18 cellular contexts compared by ENCODE assay signal in genomic region chr14:92401561-92401960, GRCh38.
DNase-seq lines count a peak whose midpoint lies in the region; ATAC-seq, FAIRE-seq and TF ChIP-seq lines count a peak whose summit lies in the region.
"Had no signal": no experiment of that assay in that cellular context is flagged by ENCODE, and none has a peak within 500 bp of the region (broad histone marks: within the 10 kb centered on the region; RNA-seq: fewer than 3 reads in every experiment).

No MANE protein-coding gene starts in this region.

- no peak for TF ChIP-seq EP300 in H1 (IDR thresholded peaks at IDR 0.05; ENCODE audit: borderline replicate concordance in 1 of 2, low read depth in 2 of 2, low read length in 2 of 2)

- H4K5ac ChIP-seq in H1 (ENCODE audit: insufficient read length, low read depth, low read length), result no peak overlapping the region

- H3K27ac Mint-ChIP-seq in stimulated activated memory B cell treated with anti-CD40 and anti-IgM and Interleukin-4, amounts not matched to agents 10 μg/mL and 1 μg/mL and 100 μg/mL, for 72 hours, result peak overlapping the region; percentile 75
- H3K27ac Mint-ChIP-seq: CD8-positive, alpha-beta T cell had no signal

- no peak overlapping the region for H3K4me2 ChIP-seq in H1 (ENCODE audit: insufficient read depth in 1 of 2, low read depth in 2 of 2, low read length in 2 of 2)
- H3K4me2 ChIP-seq: PC-9 had no signal

- no peaks in the 10 kb centered on the region; the same call in 1 of the 2 replicates for H3K23me2 ChIP-seq in H1 (ENCODE audit: low read depth, low read length)

- DNase-seq in GM12891 (ENCODE audit: insufficient read length, low spot score), result no peak
- no peak for DNase-seq in HL-60 (ENCODE audit: low read depth in 1 of 2, low spot score in 1 of 2)
- DNase-seq in H1 (ENCODE audit: low read depth in 1 of 2, low spot score in 2 of 2), result no peak
- DNase-seq in hypothalamus (lab: John Stamatoyannopoulos, UW), result no peak
- no peak for DNase-seq in NCI-H1417 treated with DMSO at 0.1 percent for 48 hours (lab: John Stamatoyannopoulos, UW)
- DNase-seq in NCI-H1092 (lab: John Stamatoyannopoulos, UW), result no peak
- DNase-seq: ACHN; CD8-positive, alpha-beta T cell; GM23248; Kasumi-1; MM.1S; NCI-H1105 treated with DMSO at 0.1 percent for 48 hours; NCI-H187 treated with DMSO at 0.1 percent for 48 hours; NCI-H69; PC-9; SW 1271 had no signal

- no peak overlapping the region; the same call in 1 of the 2 replicates for H3K18ac ChIP-seq in H1 (ENCODE audit: extremely low read depth, low read length)

- FAIRE-seq in GM12891 (lab: Jason Lieb, UNC), result peak; percentile 41
- no peak for FAIRE-seq in H1 (lab: Jason Lieb, UNC)

- H3K14ac ChIP-seq in H1 (ENCODE audit: insufficient read length), result no peak overlapping the region

- WGBS in H1 (ENCODE audit: extremely low coverage in 1 of 2, insufficient coverage in 1 of 2, insufficient read length in 1 of 2, insufficient replicate concordance in 2 of 2, low coverage in 1 of 2, low lambda C conversion rate in 2 of 2, missing lambda C conversion rate in 1 of 2), 2 experiments, result 83% methylated on average over 3 of the region's 3 CpGs; no CpG with 5 or more reads in 1 of the 2 experiments

- no peak overlapping the region for H2BK5ac ChIP-seq in H1 (ENCODE audit: low read depth, low read length)

- H3K9ac ChIP-seq in H1 (replicated peaks in 1 of 4; ENCODE audit: extremely low read depth in 1 of 4, low read depth in 3 of 4, low read length in 3 of 4), result no peak overlapping the region
- H3K9ac ChIP-seq: GM23248 had no signal

- H3K9me3 ChIP-seq in H1 (ENCODE audit: insufficient read depth in 2 of 2, low read depth in 1 of 2, low read length in 1 of 2), result peaks cover 5 to 16% of the 10 kb centered on the region in 2 experiments; a peak in 2 of 4 replicates

- no peak overlapping the region for H2BK15ac ChIP-seq in H1 (ENCODE audit: low read length)

- no peak overlapping the region for H3K56ac ChIP-seq in H1 (replicated peaks; ENCODE audit: insufficient read length, low read depth, low read length)

- H3K4ac ChIP-seq in H1 (replicated peaks; ENCODE audit: insufficient read length, low read depth, low read length), result no peak overlapping the region

- no peak overlapping the region for H2BK120ac ChIP-seq in H1 (replicated peaks; ENCODE audit: low read depth, low read length)

- H3K4me3 ChIP-seq in HL-60 (replicated peaks; ENCODE audit: insufficient read depth, low read length), result no peak overlapping the region
- no peak overlapping the region for H3K4me3 ChIP-seq in H1 (ENCODE audit: extremely low read depth in 1 of 4, insufficient read depth in 2 of 4, low read depth in 3 of 4, low read length in 4 of 4)
- H3K4me3 ChIP-seq: GM23248, PC-9 had no signal

- no peak for TF ChIP-seq POLR2A in GM12891 (IDR thresholded peaks at IDR 0.05; ENCODE audit: low read depth, low read length)
- TF ChIP-seq POLR2A in H1 (IDR thresholded peaks at IDR 0.05; ENCODE audit: control extremely low read depth in 1 of 2, low read depth in 2 of 2, low read length in 2 of 2), result no peak

- H3K23ac ChIP-seq in H1 (ENCODE audit: insufficient read length), result no peak overlapping the region

- H3K27ac ChIP-seq in HL-60 (replicated peaks) (peak overlapping the region; percentile 71), H1 (ENCODE audit: low read depth, low read length) (no peak overlapping the region)
- H3K27ac ChIP-seq: GM23248, PC-9 had no signal

- no peak overlapping the region for H2BK20ac ChIP-seq in H1 (ENCODE audit: low read length)

- TF ChIP-seq RAD21 in H1 (IDR thresholded peaks at IDR 0.05 in 1 of 2, conservative IDR thresholded peaks at IDR 0.05 in 1 of 2; ENCODE audit: low read depth in 2 of 2, low read length in 2 of 2), result no peak

- peak overlapping the region; percentile 60; the same call in 1 of the 2 replicates for H2BK12ac ChIP-seq in H1 (ENCODE audit: low read depth, low read length)

- H3K4me3 Mint-ChIP-seq in stimulated activated memory B cell treated with anti-CD40 and anti-IgM and Interleukin-4, amounts not matched to agents 10 μg/mL and 1 μg/mL and 100 μg/mL, for 72 hours, result no peak overlapping the region
- H3K4me3 Mint-ChIP-seq: CD8-positive, alpha-beta T cell had no signal

- CTCF ChIA-PET in H1 (lab: Charles Lee; ENCODE audit: partially characterized antibody), result interaction anchor here (0.6 to 0.9 kb wide), 2 partner anchors 58 to 1081 kb away, joined by 3 read pairs; no protein-coding TSS in a partner anchor

- TF ChIP-seq CTCF in HL-60 (IDR thresholded peaks at IDR 0.05; ENCODE audit: insufficient read depth, low read length) (no peak), H1 (IDR thresholded peaks at IDR 0.05; ENCODE audit: control extremely low read depth in 1 of 3, insufficient read depth in 1 of 3, low read depth in 1 of 3, low read length in 3 of 3) (no peak)

- no peak overlapping the region for H2AK5ac ChIP-seq in H1 (ENCODE audit: low read depth, low read length)

- no peaks in the 10 kb centered on the region for H3K36me3 ChIP-seq in H1 (ENCODE audit: control insufficient read depth in 2 of 4, insufficient read depth in 4 of 4, low read length in 3 of 4)

- H3K4me1 ChIP-seq in H1 (replicated peaks in 1 of 4; ENCODE audit: control insufficient read depth in 3 of 4, insufficient read depth in 4 of 4, low read length in 3 of 4), result peaks cover 6 to 22% (median 8%) of the 10 kb centered on the region in 4 experiments; a peak in 6 of 7 replicates

- peaks cover 5% of the 10 kb centered on the region for H3K9me3 Mint-ChIP-seq in stimulated activated memory B cell treated with anti-CD40 and anti-IgM and Interleukin-4, amounts not matched to agents 10 μg/mL and 1 μg/mL and 100 μg/mL, for 72 hours

- POLR2A ChIA-PET in H1 (lab: Charles Lee; ENCODE audit: partially characterized antibody), result no interaction called here

- no peaks in the 10 kb centered on the region for H3K79me2 ChIP-seq in H1 (ENCODE audit: control insufficient read depth in 1 of 2, insufficient read depth in 2 of 2, low read length in 2 of 2)

- H2AFZ ChIP-seq in H1 (ENCODE audit: low read length), result no peak overlapping the region; the same call in 1 of the 2 replicates
- H2AFZ ChIP-seq: GM23248, PC-9 had no signal

- H3K79me1 ChIP-seq in H1 (ENCODE audit: low read depth, low read length), result no peaks in the 10 kb centered on the region

- no peak overlapping the region for H4K91ac ChIP-seq in H1 (replicated peaks; ENCODE audit: insufficient read length, low read length)

- no peak overlapping the region; the same call in 1 of the 2 replicates for H4K8ac ChIP-seq in H1 (ENCODE audit: extremely low read depth, insufficient read depth, low read length)

- no peaks in the 10 kb centered on the region for H3K36me3 Mint-ChIP-seq in stimulated activated memory B cell treated with anti-CD40 and anti-IgM and Interleukin-4, amounts not matched to agents 10 μg/mL and 1 μg/mL and 100 μg/mL, for 72 hours
- H3K36me3 Mint-ChIP-seq: CD8-positive, alpha-beta T cell had no signal

- peaks cover 38% of the 10 kb centered on the region for H3K4me1 Mint-ChIP-seq in stimulated activated memory B cell treated with anti-CD40 and anti-IgM and Interleukin-4, amounts not matched to agents 10 μg/mL and 1 μg/mL and 100 μg/mL, for 72 hours

- H3K27me3 ChIP-seq in HL-60 (ENCODE audit: insufficient read depth, poor library complexity, severe bottlenecking), result no peaks in the 10 kb centered on the region
- H3K27me3 ChIP-seq in H1 (replicated peaks in 1 of 4; ENCODE audit: control insufficient read depth in 3 of 4, extremely low read depth in 1 of 4, insufficient read depth in 3 of 4, low read length in 3 of 4), result no peaks in the 10 kb centered on the region

- H4K20me1 ChIP-seq in H1 (replicated peaks in 1 of 2; ENCODE audit: control insufficient read depth in 1 of 2, insufficient read depth in 2 of 2, low read length in 2 of 2), result peaks cover 0 to 1% of the 10 kb centered on the region in 2 experiments

- no peak for ATAC-seq in stimulated activated memory B cell treated with anti-CD40 and anti-IgM and Interleukin-4, amounts not matched to agents 10 μg/mL and 1 μg/mL and 100 μg/mL, for 72 hours
- no peak for ATAC-seq in HG02610 (IDR thresholded peaks at IDR 0.05; ENCODE audit: unreplicated experiment)
- ATAC-seq: CD8-positive, alpha-beta T cell had no signal

- H3K27me3 Mint-ChIP-seq in stimulated activated memory B cell treated with anti-CD40 and anti-IgM and Interleukin-4, amounts not matched to agents 10 μg/mL and 1 μg/mL and 100 μg/mL, for 72 hours, result no peaks in the 10 kb centered on the region

TF ChIP-seq in GM12891, 5 proteins besides CTCF, POLR2A, EP300 and RAD21:
- no peak for TF ChIP-seq POLR2AphosphoS5 (IDR thresholded peaks at IDR 0.05; ENCODE audit: low read depth, low read length)
- TF ChIP-seq PAX5 (IDR thresholded peaks at IDR 0.05; ENCODE audit: insufficient read depth, low read length, severe bottlenecking), result no peak
- no peak for TF ChIP-seq SPI1 (IDR thresholded peaks at IDR 0.05; ENCODE audit: low read depth, low read length)
- TF ChIP-seq TAF1 (IDR thresholded peaks at IDR 0.05; ENCODE audit: low read depth, low read length), result no peak
- no peak for TF ChIP-seq POU2F2 (IDR thresholded peaks at IDR 0.05; ENCODE audit: low read depth, low read length)

TF ChIP-seq in H1, 55 proteins besides CTCF, POLR2A, EP300 and RAD21:
- TF ChIP-seq SIRT6 (IDR thresholded peaks at IDR 0.05; ENCODE audit: low read length) (no peak), TEAD4 (IDR thresholded peaks at IDR 0.05; ENCODE audit: low read depth, low read length) (0 out of 2 replicates have a peak, but pooled peaks have one; percentile 18)
TF ChIP-seq in H1: peak in this region for 1.
